Comparison of ENCODE assay signal across 8 cellular contexts in the genomic region with DNA sequence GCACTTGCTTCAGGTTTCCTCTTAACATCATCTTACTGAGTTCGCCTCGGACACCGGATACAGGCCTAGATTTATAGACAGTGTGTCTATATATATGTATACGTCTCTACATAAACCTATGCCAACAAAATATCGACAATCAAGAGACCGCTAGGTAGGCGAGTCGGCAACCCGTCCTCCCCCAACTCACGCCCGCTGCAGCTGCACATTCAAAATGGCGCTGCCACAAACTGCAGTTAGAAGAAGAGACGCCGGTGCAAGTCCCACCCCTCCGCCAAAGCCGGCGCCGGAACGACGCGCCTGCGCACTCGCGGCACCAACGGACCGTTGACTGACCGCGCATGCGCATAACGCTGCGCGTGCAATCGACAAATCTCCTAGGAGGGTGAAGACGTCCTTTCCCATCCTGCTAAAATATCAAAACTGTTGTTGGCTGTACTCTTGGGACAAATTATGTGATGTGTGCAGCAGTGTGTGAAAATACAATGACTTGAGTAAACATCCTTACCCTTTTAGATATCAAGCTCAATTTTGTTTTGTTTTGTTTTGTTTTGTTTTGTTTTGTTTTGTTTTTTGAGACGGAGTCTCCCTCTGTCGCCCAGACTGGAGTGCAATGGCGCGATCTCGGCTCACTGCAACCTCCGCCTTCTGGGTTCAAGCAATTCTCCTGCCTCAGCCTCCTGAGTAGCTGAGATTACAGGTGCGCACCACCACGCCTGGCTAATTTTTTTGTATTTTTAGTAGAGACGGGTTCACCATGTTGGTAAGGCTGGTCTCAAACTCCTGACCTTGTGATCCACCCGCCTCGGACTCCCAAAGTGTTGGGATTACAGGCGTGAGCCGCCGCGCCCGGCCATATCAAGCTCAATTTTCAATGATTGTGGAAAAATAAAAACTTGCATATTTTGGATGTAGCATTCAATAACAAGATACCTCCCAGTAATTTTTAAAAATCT. TPM values are rescaled to one million over a fixed set of nuclear protein-coding genes. Genes with fewer than 3 reads are reported as not detected.
DNase-seq lines count a peak whose midpoint lies in the region; ATAC-seq, FAIRE-seq and TF ChIP-seq lines count a peak whose summit lies in the region.
"Not testable (repeated sequence)": the region's sequence is repeated elsewhere in the genome, so short reads cannot be mapped to it uniquely, and the experiment has no call there.

A gene with protein sequence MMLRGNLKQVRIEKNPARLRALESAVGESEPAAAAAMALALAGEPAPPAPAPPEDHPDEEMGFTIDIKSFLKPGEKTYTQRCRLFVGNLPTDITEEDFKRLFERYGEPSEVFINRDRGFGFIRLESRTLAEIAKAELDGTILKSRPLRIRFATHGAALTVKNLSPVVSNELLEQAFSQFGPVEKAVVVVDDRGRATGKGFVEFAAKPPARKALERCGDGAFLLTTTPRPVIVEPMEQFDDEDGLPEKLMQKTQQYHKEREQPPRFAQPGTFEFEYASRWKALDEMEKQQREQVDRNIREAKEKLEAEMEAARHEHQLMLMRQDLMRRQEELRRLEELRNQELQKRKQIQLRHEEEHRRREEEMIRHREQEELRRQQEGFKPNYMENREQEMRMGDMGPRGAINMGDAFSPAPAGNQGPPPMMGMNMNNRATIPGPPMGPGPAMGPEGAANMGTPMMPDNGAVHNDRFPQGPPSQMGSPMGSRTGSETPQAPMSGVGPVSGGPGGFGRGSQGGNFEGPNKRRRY (minus strand): TSS at position 219 of the 956 bp plus-strand sequence. CDS start 188 bp downstream, at position 31.

- H3K36me3 Mint-ChIP-seq in activated CD4-positive, alpha-beta memory T cell treated with anti-CD3 and anti-CD28 coated beads for 36 hours = peaks cover 19% of the 10 kb centered on the region

- not testable (repeated sequence) for TF ChIP-seq CTCF in C4-2B (conservative IDR thresholded peaks at IDR 0.05); HepG2 (CRISPR knock-in tag; IDR thresholded peaks at IDR 0.05)

- not testable (repeated sequence) for H3K27me3 ChIP-seq in HepG2 (ENCODE audit: control insufficient read depth in 1 of 2, insufficient read depth in 2 of 2, low read length in 2 of 2)

- TF ChIP-seq POLR2A in HepG2 (IDR thresholded peaks at IDR 0.05; ENCODE audit: insufficient read depth in 1 of 2, low read depth in 2 of 2, low read length in 2 of 2) = peak; percentile 93 to 95

- H2AFZ ChIP-seq in HepG2 (ENCODE audit: low read length) = not testable (repeated sequence)

- TSS peak; percentile 94 for BruUV-seq in HepG2 (replicated peaks; lab: Mats Ljungman, UMichigan)

- H3K36me3 ChIP-seq in HepG2 (replicated peaks in 1 of 2; ENCODE audit: control insufficient read depth in 1 of 2, insufficient read depth in 2 of 2, low read length in 2 of 2) = not testable (repeated sequence)

- in situ Hi-C loops in HepG2 (cut with HindIII; ENCODE audit: extremely low pct_ligation_motif_present, low pct_unique_long_range_greater_than_20kb) = not testable (repeated sequence)

- peak within 1 kb of the TSS; percentile 93 to 99 (median 94) for H3K4me3 ChIP-seq in HepG2 (replicated peaks in 1 of 3; ENCODE audit: insufficient read depth in 1 of 3, low read depth in 2 of 3, low read length in 3 of 3)

- peak; percentile 89 for ATAC-seq in GM19397 (IDR thresholded peaks at IDR 0.05; ENCODE audit: unreplicated experiment)
- ATAC-seq in HG03571 (IDR thresholded peaks at IDR 0.05; ENCODE audit: unreplicated experiment) = peak; percentile 87
- ATAC-seq in HepG2 = peak; percentile 89

- not testable (repeated sequence) for TF ChIP-seq EP300 in HepG2 (IDR thresholded peaks at IDR 0.05; ENCODE audit: low read depth in 2 of 2, low read length in 2 of 2); HepG2 (CRISPR knock-in tag; IDR thresholded peaks at IDR 0.05; ENCODE audit: borderline replicate concordance)

- peak within 1 kb of the TSS; percentile 85 for H3K4me2 ChIP-seq in HepG2 (ENCODE audit: low read depth, low read length)

- not testable (repeated sequence) for H3K4me1 Mint-ChIP-seq in activated CD4-positive, alpha-beta memory T cell treated with anti-CD3 and anti-CD28 coated beads for 36 hours (ENCODE audit: low read depth)

- H3K27ac ChIP-seq in C4-2B (peak within 1 kb of the TSS; percentile 96), HepG2 (ENCODE audit: extremely low read length, insufficient read depth, low read length) (peak within 1 kb of the TSS; percentile 87)

- intact Hi-C loops in activated CD4-positive, alpha-beta memory T cell treated with anti-CD3 and anti-CD28 coated beads for 36 hours (cut with micrococcal nuclease) = loop anchor here (1.0 to 5.0 kb wide), 4 partner anchors 80 to 196 kb away; a partner anchor contains a TSS
- intact Hi-C loops in HepG2 (cut with micrococcal nuclease; ENCODE audit: unreplicated experiment) = loop anchor here (2.0 to 5.0 kb wide), 2 partner anchors 80 to 174 kb away; a partner anchor contains a TSS

- H3K9me3 ChIP-seq in HepG2 (ENCODE audit: low read length) = not testable (repeated sequence)

- not testable (repeated sequence) for H3K9me3 Mint-ChIP-seq in activated CD4-positive, alpha-beta memory T cell treated with anti-CD3 and anti-CD28 coated beads for 36 hours

- H3K27ac Mint-ChIP-seq in activated CD4-positive, alpha-beta memory T cell treated with anti-CD3 and anti-CD28 coated beads for 36 hours = peak within 1 kb of the TSS; percentile 99

- H3K27me3 Mint-ChIP-seq in activated CD4-positive, alpha-beta memory T cell treated with anti-CD3 and anti-CD28 coated beads for 36 hours = not testable (repeated sequence)

- CTCF ChIA-PET in activated CD4-positive, alpha-beta memory T cell treated with anti-CD3 and anti-CD28 coated beads for 36 hours (lab: Charles Lee) = interaction anchor here (1.0 kb wide), 1 partner anchor 21 kb away, joined by 3 read pairs; no protein-coding TSS in a partner anchor
- CTCF ChIA-PET in HepG2 (lab: Yijun Ruan, JAX; ENCODE audit: low intra/inter-chr PET ratio, low total read pairs) = not testable (repeated sequence)

- H3K4me3 Mint-ChIP-seq in activated CD4-positive, alpha-beta memory T cell treated with anti-CD3 and anti-CD28 coated beads for 36 hours = peak within 1 kb of the TSS; percentile 98

- WGBS in HepG2 (ENCODE audit: low lambda C conversion rate) = 59% methylated on average over 19 of the region's 50 CpGs

- FAIRE-seq in HepG2 (lab: Jason Lieb, UNC) = peak; percentile 89

- peaks cover 22% of the 10 kb centered on the region for H3K79me2 ChIP-seq in HepG2 (ENCODE audit: insufficient read depth, low read length)

- not testable (repeated sequence) for H3K4me1 ChIP-seq in HepG2 (ENCODE audit: insufficient read depth, low read length)

- peak within 1 kb of the TSS; percentile 99 for H3K9ac ChIP-seq in HepG2 (ENCODE audit: insufficient read depth, low read depth, low read length)

- DNase-seq in NCI-H82 treated with DMSO at 0.1 percent for 48 hours (lab: John Stamatoyannopoulos, UW; ENCODE audit: unreplicated experiment) (peak; percentile 94), dermis microvascular lymphatic vessel endothelial cell (ENCODE audit: low read depth in 2 of 2) (peak; percentile 89 to 95), HepG2 (ENCODE audit: low spot score) (peak; percentile 86)
- DNase-seq in activated CD4-positive, alpha-beta memory T cell treated with anti-CD3 and anti-CD28 coated beads for 36 hours = peak; percentile 97
- peak; percentile 94 for DNase-seq in stimulated activated CD4-positive, alpha-beta T cell treated with anti-CD3 and anti-CD28 coated beads, Interleukin-4, amount 100 ng/mL, for 1 hour

- not testable (repeated sequence) for TF ChIP-seq RAD21 in HepG2 (CRISPR knock-in tag; IDR thresholded peaks at IDR 0.05)

- not testable (repeated sequence) for H4K20me1 ChIP-seq in HepG2 (ENCODE audit: insufficient read depth, low read length)

- POLR2A ChIA-PET in activated CD4-positive, alpha-beta memory T cell treated with anti-CD3 and anti-CD28 coated beads for 36 hours (lab: Charles Lee) = interaction anchor here (0.9 to 3.4 kb wide), 5 partner anchors 8 to 176 kb away, joined by 3 to 21 read pairs (median 3); a partner anchor contains a TSS
- POLR2A ChIA-PET in HepG2 (lab: Yijun Ruan, JAX) = interaction anchor here (0.7 to 1.3 kb wide), 3 partner anchors 63 to 81 kb away, joined by 3 to 5 read pairs (median 3); no protein-coding TSS in a partner anchor

TF ChIP-seq in HepG2, 621 proteins besides CTCF, POLR2A, EP300 and RAD21 (continues in another document):
- TF ChIP-seq ISL2 (CRISPR knock-in tag; IDR thresholded peaks at IDR 0.05) (0 out of 2 replicates have a peak, but pooled peaks have one; percentile 12), ZNF567 (CRISPR knock-in tag; IDR thresholded peaks at IDR 0.05; ENCODE audit: borderline replicate concordance) (0 out of 2 replicates have a peak, but pooled peaks have one; percentile 23), ZSCAN31 (CRISPR knock-in tag; IDR thresholded peaks at IDR 0.05; ENCODE audit: low read depth) (0 out of 2 replicates have a peak, but pooled peaks have one; percentile 54)

RNA-seq across cellular contexts. Expression of the gene that starts here (rescaled TPM):
- 10 to 100 TPM; 55.9 to 56.6 TPM for total RNA-seq in activated CD4-positive, alpha-beta memory T cell treated with anti-CD3 and anti-CD28 coated beads for 36 hours
- total RNA-seq in dermis microvascular lymphatic vessel endothelial cell = 50.7 and 58.8 TPM in 2 replicates
- total RNA-seq in HepG2 (2016; rRNA removed; fragmentation: Illumina TruSeq; extraction: Trizol) = 94.0 and 99.4 TPM in 2 replicates
- 40.2 TPM in 2 replicates for total RNA-seq in HepG2 (2016; cell fraction: cytosol; rRNA removed; fragmentation: Illumina TruSeq; extraction: Trizol; ENCODE audit: low read depth)
- total RNA-seq in HepG2 (2016; cell fraction: insoluble cytoplasmic fraction; rRNA removed; fragmentation: Illumina TruSeq; extraction: Trizol) = 93.5 and 103 TPM in 2 replicates
- 34.5 and 38.1 TPM in 2 replicates for total RNA-seq in HepG2 (2016; cell fraction: membrane; rRNA removed; fragmentation: Illumina TruSeq; extraction: Trizol)
- total RNA-seq in HepG2 (2016; cell fraction: nucleus; rRNA removed; fragmentation: Illumina TruSeq; extraction: Trizol) = 85.7 and 94.1 TPM in 2 replicates
- 29.7 and 33.5 TPM in 2 replicates for polyA plus RNA-seq in HepG2 (2011; rRNA removed)
- polyA plus RNA-seq in HepG2 (2011; cell fraction: cytosol; rRNA removed) = 19.3 and 21.2 TPM in 2 replicates
- polyA plus RNA-seq in HepG2 (2011; cell fraction: nucleus; rRNA removed) = 41.5 and 42.3 TPM in 2 replicates
- 28.6 and 35.1 TPM in 2 replicates for polyA plus RNA-seq in HepG2 (2012)
- polyA plus RNA-seq in HepG2 (2016; cell fraction: cytosol; fragmentation: Illumina TruSeq; extraction: Trizol; ENCODE audit: low read depth) = 20.0 and 20.9 TPM in 2 replicates
- polyA plus RNA-seq in HepG2 (2016; cell fraction: insoluble cytoplasmic fraction; fragmentation: Illumina TruSeq; extraction: Trizol; ENCODE audit: low read depth) = 88.6 and 92.8 TPM in 2 replicates
- 18.7 and 19.0 TPM in 2 replicates for polyA plus RNA-seq in HepG2 (2016; cell fraction: membrane; fragmentation: Illumina TruSeq; extraction: Trizol; ENCODE audit: low read depth)
- 76.6 and 79.3 TPM in 2 replicates for polyA plus RNA-seq in HepG2 (2016; cell fraction: nucleus; fragmentation: Illumina TruSeq; extraction: Trizol; ENCODE audit: insufficient read depth, low read depth)
- polyA minus RNA-seq in HepG2 (2011; rRNA and poly(A)+ RNA removed; ENCODE audit: low replicate concordance) = 39.5 and 48.8 TPM in 2 replicates
- 13.0 and 14.5 TPM in 2 replicates for polyA minus RNA-seq in HepG2 (2011; cell fraction: cytosol; rRNA and poly(A)+ RNA removed)
- 148 and 158 TPM in 2 replicates for polyA minus RNA-seq in HepG2 (2011; cell fraction: nucleus; rRNA and poly(A)+ RNA removed)

Comparison
In these comparisons a context has a peak if more than half of its experiments do, and no peak if none do; other contexts are left out.
1. Peak in every context shown above with its lines: DNase-seq, ATAC-seq, H3K4me3 ChIP-seq and H3K27ac ChIP-seq.